Comparison of ENCODE assay signal across 2 cellular contexts in the genomic region with DNA sequence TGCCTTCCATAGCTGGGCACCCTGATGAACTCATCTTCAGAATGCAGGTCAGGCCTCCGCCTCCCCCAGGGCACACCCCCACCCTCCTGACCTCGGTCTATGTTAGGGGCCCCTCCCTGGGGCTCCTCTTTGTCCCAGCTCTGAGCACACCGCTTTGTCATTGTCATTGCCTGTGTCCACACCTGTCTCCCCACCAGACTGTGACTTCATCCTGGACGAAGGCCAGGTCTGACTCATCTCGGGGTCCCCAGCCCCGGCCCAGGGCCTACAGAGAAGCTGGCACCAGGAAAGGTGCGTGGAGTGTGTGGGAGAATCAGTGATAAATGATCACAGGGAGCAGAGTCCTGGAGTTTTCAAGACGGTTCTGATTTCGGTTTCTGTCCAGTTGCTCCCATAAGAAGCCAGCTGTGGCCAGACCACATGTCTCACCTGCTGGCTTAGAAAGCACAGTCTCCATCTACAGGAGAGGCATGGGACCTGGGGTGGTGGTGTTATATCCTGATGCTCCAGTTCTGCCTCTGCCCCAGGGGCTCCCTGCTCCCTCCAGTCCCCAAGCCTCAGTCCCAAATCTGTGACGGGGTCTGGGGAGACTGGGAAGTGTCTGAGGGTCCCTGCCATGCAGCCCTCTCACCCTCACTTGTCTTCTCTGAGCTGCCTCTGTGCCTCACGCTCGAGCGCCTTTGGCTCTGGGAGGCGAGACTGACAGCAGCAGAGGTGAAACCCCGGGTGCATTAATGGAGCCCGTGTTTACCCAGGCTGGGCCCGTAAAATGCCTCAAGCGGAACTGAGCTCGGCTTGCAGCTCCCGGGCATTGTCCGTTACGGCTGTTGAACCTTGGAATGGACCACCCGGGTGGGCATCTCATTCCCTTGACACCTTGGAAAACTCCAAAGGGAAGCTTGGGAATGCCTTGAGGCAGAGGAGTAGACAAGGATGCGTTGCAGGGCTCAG.
TF ChIP-seq lines count a peak whose summit lies in the region.

No MANE protein-coding gene starts in this region.

TF ChIP-seq in A549, 52 proteins besides CTCF, POLR2A, EP300 and RAD21 (continued from another document):
- TF ChIP-seq FOSL2 (IDR thresholded peaks at IDR 0.05) (no peak), FOSL2 (CRISPR knock-in tag; IDR thresholded peaks at IDR 0.05) (no peak), EHMT2 (IDR thresholded peaks at IDR 0.05; ENCODE audit: low read depth) (no peak), CHD4 (IDR thresholded peaks at IDR 0.05; ENCODE audit: borderline replicate concordance) (no peak), KDM5A (IDR thresholded peaks at IDR 0.05) (no peak), HOXB13 (CRISPR knock-in tag; IDR thresholded peaks at IDR 0.05; ENCODE audit: low read depth) (no peak), ESRRA (IDR thresholded peaks at IDR 0.05; ENCODE audit: borderline replicate concordance, low read length) (no peak), EHF (CRISPR knock-in tag; IDR thresholded peaks at IDR 0.05) (no peak), ZSCAN20 (CRISPR knock-in tag; IDR thresholded peaks at IDR 0.05) (no peak), NPAS2 (CRISPR knock-in tag; IDR thresholded peaks at IDR 0.05; ENCODE audit: borderline replicate concordance) (no peak), FOXS1 (CRISPR knock-in tag; IDR thresholded peaks at IDR 0.05) (no peak), RNF2 (IDR thresholded peaks at IDR 0.05; ENCODE audit: borderline replicate concordance, low read depth) (no peak), TP53 (CRISPR knock-in tag; IDR thresholded peaks at IDR 0.05) (no peak), HOXA7 (CRISPR knock-in tag; IDR thresholded peaks at IDR 0.05) (no peak)
- TF ChIP-seq, protein P1, sequence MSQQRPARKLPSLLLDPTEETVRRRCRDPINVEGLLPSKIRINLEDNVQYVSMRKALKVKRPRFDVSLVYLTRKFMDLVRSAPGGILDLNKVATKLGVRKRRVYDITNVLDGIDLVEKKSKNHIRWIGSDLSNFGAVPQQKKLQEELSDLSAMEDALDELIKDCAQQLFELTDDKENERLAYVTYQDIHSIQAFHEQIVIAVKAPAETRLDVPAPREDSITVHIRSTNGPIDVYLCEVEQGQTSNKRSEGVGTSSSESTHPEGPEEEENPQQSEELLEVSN (IDR thresholded peaks at IDR 0.05; ENCODE audit: borderline replicate concordance, low read depth) = no peak
- TF ChIP-seq, protein P2, sequence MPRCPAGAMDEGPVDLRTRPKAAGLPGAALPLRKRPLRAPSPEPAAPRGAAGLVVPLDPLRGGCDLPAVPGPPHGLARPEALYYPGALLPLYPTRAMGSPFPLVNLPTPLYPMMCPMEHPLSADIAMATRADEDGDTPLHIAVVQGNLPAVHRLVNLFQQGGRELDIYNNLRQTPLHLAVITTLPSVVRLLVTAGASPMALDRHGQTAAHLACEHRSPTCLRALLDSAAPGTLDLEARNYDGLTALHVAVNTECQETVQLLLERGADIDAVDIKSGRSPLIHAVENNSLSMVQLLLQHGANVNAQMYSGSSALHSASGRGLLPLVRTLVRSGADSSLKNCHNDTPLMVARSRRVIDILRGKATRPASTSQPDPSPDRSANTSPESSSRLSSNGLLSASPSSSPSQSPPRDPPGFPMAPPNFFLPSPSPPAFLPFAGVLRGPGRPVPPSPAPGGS (IDR thresholded peaks at IDR 0.05) = no peak

TF ChIP-seq in H1, 55 proteins besides CTCF, POLR2A, EP300 and RAD21 (continued from another document):
- TF ChIP-seq, protein P3, sequence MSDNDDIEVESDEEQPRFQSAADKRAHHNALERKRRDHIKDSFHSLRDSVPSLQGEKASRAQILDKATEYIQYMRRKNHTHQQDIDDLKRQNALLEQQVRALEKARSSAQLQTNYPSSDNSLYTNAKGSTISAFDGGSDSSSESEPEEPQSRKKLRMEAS (IDR thresholded peaks at IDR 0.05) = no peak
- no peak for TF ChIP-seq RBBP5 (IDR thresholded peaks at IDR 0.05; ENCODE audit: borderline replicate concordance, low read depth, low read length)
- TF ChIP-seq ZNF274 (IDR thresholded peaks at IDR 0.05; ENCODE audit: borderline replicate concordance, extremely low read depth, low read length) = no peak
- no peak for TF ChIP-seq JUN (IDR thresholded peaks at IDR 0.05; ENCODE audit: low read depth, low read length)
- TF ChIP-seq TAF7 (optimal IDR thresholded peaks at IDR 0.05; ENCODE audit: borderline replicate concordance, low read depth, low read length) = no peak
- no peak for TF ChIP-seq KDM1A (IDR thresholded peaks at IDR 0.05; ENCODE audit: borderline replicate concordance, low read length)
- TF ChIP-seq KDM5A (IDR thresholded peaks at IDR 0.05; ENCODE audit: low read length) = no peak
- no peak for TF ChIP-seq RXRA (IDR thresholded peaks at IDR 0.05; ENCODE audit: insufficient read depth, low read depth, low read length)
- no peak for TF ChIP-seq CHD2 (IDR thresholded peaks at IDR 0.05; ENCODE audit: low read length)
- TF ChIP-seq TCF12 (IDR thresholded peaks at IDR 0.05; ENCODE audit: low read depth, low read length) = no peak
- no peak for TF ChIP-seq RFX5 (IDR thresholded peaks at IDR 0.05; ENCODE audit: borderline replicate concordance, low read depth, low read length)
- TF ChIP-seq SRF (IDR thresholded peaks at IDR 0.05; ENCODE audit: low read depth, low read length) = no peak
- no peak for TF ChIP-seq SIN3A (conservative IDR thresholded peaks at IDR 0.05 in 1 of 2, IDR thresholded peaks at IDR 0.05 in 1 of 2; ENCODE audit: low read depth in 1 of 2, low read length in 2 of 2)
- no peak for TF ChIP-seq JUND (IDR thresholded peaks at IDR 0.05; ENCODE audit: low read length)
- TF ChIP-seq RNF2 (IDR thresholded peaks at IDR 0.05; ENCODE audit: borderline replicate concordance, low read depth, low read length, missing control alignments, poor library complexity, severe bottlenecking) = no peak
- no peak for TF ChIP-seq SIRT6 (IDR thresholded peaks at IDR 0.05; ENCODE audit: low read length)
- no peak for TF ChIP-seq GTF2F1 (IDR thresholded peaks at IDR 0.05; ENCODE audit: borderline replicate concordance, low read depth, low read length)
- no peak for TF ChIP-seq ASH2L (IDR thresholded peaks at IDR 0.05; ENCODE audit: low read length)
